ENCODE assay signal across 1 cellular context in genomic region chr15:40942865-40943264, GRCh38.
TF ChIP-seq lines count a peak whose summit lies in the region.

No MANE protein-coding gene starts in this region.

TF ChIP-seq in HepG2, 621 proteins besides CTCF, POLR2A, EP300 and RAD21:
- no peak for TF ChIP-seq TRIM22 (IDR thresholded peaks at IDR 0.05)
